ENCODE assay signal across 19 cellular contexts in genomic region chr22:39433476-39434242, GRCh38. TPM values are rescaled to one million over a fixed set of nuclear protein-coding genes. Genes with fewer than 3 reads are reported as not detected.
DNase-seq lines count a peak whose midpoint lies in the region; ATAC-seq and TF ChIP-seq lines count a peak whose summit lies in the region.
"Had no signal": no experiment of that assay in that cellular context is flagged by ENCODE, and none has a peak within 500 bp of the region (broad histone marks: within the 10 kb centered on the region; RNA-seq: fewer than 3 reads in every experiment).

No MANE protein-coding gene starts in this region.

- H3K36me3 ChIP-seq in RWPE2 (ENCODE audit: low read depth) (peaks cover 17% of the 10 kb centered on the region; the same call in 1 of the 2 replicates), gastrocnemius medialis (peaks cover 0 to 28% of the 10 kb centered on the region in 2 donors), OCI-LY7 (ENCODE audit: insufficient read depth, low read length) (peaks cover 38% of the 10 kb centered on the region), hepatocyte (replicated peaks; ENCODE audit: insufficient read depth, low read depth) (no peaks in the 10 kb centered on the region)

- CTCF ChIA-PET in OCI-LY7 (lab: Charles Lee; ENCODE audit: unreplicated experiment) = no interaction called here

- ATAC-seq in RWPE2 (ENCODE audit: low read depth) = no peak
- no peak for ATAC-seq in gastrocnemius medialis
- ATAC-seq in HG03196 (IDR thresholded peaks at IDR 0.05; ENCODE audit: unreplicated experiment) = no peak
- ATAC-seq: activated CD4-positive, CD25-positive, alpha-beta regulatory T cell treated with anti-CD3 and anti-CD28 coated beads, Interleukin-2, amount 50 U/mL, for 24 hours; activated CD8-positive, alpha-beta memory T cell treated with anti-CD3 and anti-CD28 coated beads, Interleukin-2, amount 10 ng/mL, durations not matched to agents 7 days and 5 days; natural killer cell treated with Interleukin-12 subunit alpha and Interleukin-12 subunit beta and Interleukin-15 and Interleukin-18, amount 100 ng/mL, for 72 hours had no signal

- H3K9me3 ChIP-seq in RWPE2 (ENCODE audit: severe bottlenecking) (no peaks in the 10 kb centered on the region), gastrocnemius medialis (no peaks in the 10 kb centered on the region), OCI-LY7 (ENCODE audit: low read length) (no peaks in the 10 kb centered on the region), hepatocyte (ENCODE audit: low read depth) (no peaks in the 10 kb centered on the region)
- H3K9me3 ChIP-seq: ascending aorta, SK-N-SH had no signal

- H3K4me3 ChIP-seq in RWPE2 (ENCODE audit: severe bottlenecking) (no peak overlapping the region), gastrocnemius medialis (no peak overlapping the region), OCI-LY7 (ENCODE audit: low read depth, low read length, poor library complexity, severe bottlenecking) (no peak overlapping the region), hepatocyte (no peak overlapping the region)
- H3K4me3 ChIP-seq: ascending aorta had no signal

- intact Hi-C loops in gastrocnemius medialis (cut with DNase I; ENCODE audit: low total_unique reads) = loop anchor here (5.0 kb wide), 2 partner anchors 36 to 69 kb away; partner anchors contain the start of genes MIEF1 and TAB1
- intact Hi-C loops in OCI-LY7 (cut with micrococcal nuclease; ENCODE audit: unreplicated experiment) = no loop called here

- TF ChIP-seq POLR2A in gastrocnemius medialis (IDR thresholded peaks at IDR 0.05) = no peak

- no peak for TF ChIP-seq CTCF in RWPE2 (IDR thresholded peaks at IDR 0.05; ENCODE audit: poor library complexity, severe bottlenecking)
- no peak for TF ChIP-seq CTCF in gastrocnemius medialis (IDR thresholded peaks at IDR 0.05 in 4 of 5, conservative IDR thresholded peaks at IDR 0.05 in 1 of 5)
- TF ChIP-seq CTCF in OCI-LY7 (conservative IDR thresholded peaks at IDR 0.05; ENCODE audit: low read length) = no peak
- no peak for TF ChIP-seq CTCF in hepatocyte (IDR thresholded peaks at IDR 0.05; ENCODE audit: poor library complexity)

- H3K9me2 ChIP-seq in OCI-LY7 (ENCODE audit: insufficient read depth, low read length) = no peaks in the 10 kb centered on the region
- no peaks in the 10 kb centered on the region for H3K9me2 ChIP-seq in hepatocyte (replicated peaks; ENCODE audit: insufficient read depth)
- H3K9me2 ChIP-seq: SK-N-SH had no signal

- H3K27ac ChIP-seq in RWPE2 (ENCODE audit: poor library complexity, severe bottlenecking) (no peak overlapping the region), gastrocnemius medialis (peak overlapping the region in 3 of 4 donors; percentile 50 to 90 (median 89)), OCI-LY7 (ENCODE audit: low read depth, low read length, poor library complexity, severe bottlenecking) (no peak overlapping the region), hepatocyte (no peak overlapping the region)

- in situ Hi-C loops in gastrocnemius medialis (cut with MboI; ENCODE audit: low sequenced_read_pairs in 4 of 4) = no loop called here

- 92% methylated on average over 30 of the region's 31 CpGs for WGBS in hepatocyte (ENCODE audit: low lambda C conversion rate, missing lambda C conversion rate)

- no TSS peak for BruUV-seq in OCI-LY7 (replicated peaks; lab: Mats Ljungman, UMichigan)

- POLR2A ChIA-PET in OCI-LY7 (lab: Charles Lee) = interaction anchor here (1.5 kb wide), 1 partner anchor 11 kb away, joined by 3 read pairs; no protein-coding TSS in a partner anchor

- H3K79me2 ChIP-seq in OCI-LY7 (ENCODE audit: insufficient read depth, low read depth, low read length) = no peaks in the 10 kb centered on the region
- H3K79me2 ChIP-seq in hepatocyte = no peaks in the 10 kb centered on the region

- no peak overlapping the region for H3K4me2 ChIP-seq in OCI-LY7 (ENCODE audit: low read length)
- H3K4me2 ChIP-seq in hepatocyte = no peak overlapping the region
- H3K4me2 ChIP-seq: SK-N-SH had no signal

- H3K4me1 ChIP-seq in RWPE2 (ENCODE audit: insufficient read depth, poor library complexity, severe bottlenecking) (no peaks in the 10 kb centered on the region), gastrocnemius medialis (peaks cover 37 to 53% of the 10 kb centered on the region in 2 donors), OCI-LY7 (ENCODE audit: insufficient read depth, low read length, poor library complexity, severe bottlenecking) (peaks cover 18% of the 10 kb centered on the region), hepatocyte (ENCODE audit: insufficient read depth) (peaks cover 8% of the 10 kb centered on the region)

- H3K27me3 ChIP-seq in RWPE2 (ENCODE audit: insufficient read depth, poor library complexity, severe bottlenecking) (no peaks in the 10 kb centered on the region), gastrocnemius medialis (peaks cover 0 to 3% (median 0%) of the 10 kb centered on the region in 3 donors), hepatocyte (no peaks in the 10 kb centered on the region)
- H3K27me3 ChIP-seq: ascending aorta had no signal

- H2AFZ ChIP-seq in OCI-LY7 (ENCODE audit: low read length) = no peak overlapping the region
- no peak overlapping the region for H2AFZ ChIP-seq in hepatocyte

- no peaks in the 10 kb centered on the region for H4K20me1 ChIP-seq in OCI-LY7 (ENCODE audit: insufficient read depth, low read length)
- H4K20me1 ChIP-seq in hepatocyte (ENCODE audit: insufficient read depth, poor library complexity, severe bottlenecking) = no peaks in the 10 kb centered on the region

- DNase-seq in RWPE2 (ENCODE audit: low spot score) (peak; percentile 38), anterior cingulate cortex (lab: John Stamatoyannopoulos, UW) (peak in 42 of 58 donors; percentile 21 to 84 (median 57)), medulla oblongata (ENCODE audit: extremely low spot score) (peak; percentile 77), gastrocnemius medialis (no peak), OCI-LY7 (ENCODE audit: low spot score) (no peak), hepatocyte (ENCODE audit: low spot score) (no peak)
- DNase-seq: activated CD8-positive, alpha-beta memory T cell treated with anti-CD3 and anti-CD28 coated beads, Interleukin-2, amount 10 ng/mL, durations not matched to agents 7 days and 5 days; activated effector memory CD4-positive, alpha-beta T cell treated with Interleukin-2 at 50 U/mL for 16 hours; mesenchymal stem cell; NCI-H1092; NCI-H2081; SK-N-SH; stimulated activated CD4-positive, alpha-beta T cell treated with anti-CD3 and anti-CD28 coated beads, Interleukin-15, amount 100 ng/mL, for 24 hours; T-helper 9 cell had no signal

RNA-seq across cellular contexts. Expression of gene MGAT3, which starts 23.2 kb away (rescaled TPM):
- 1 to 10 TPM in 1 of 4 donors, under 1 TPM in 3; 0.55 to 1.0 (median 0.59) TPM for total RNA-seq in gastrocnemius medialis
- total RNA-seq in OCI-LY7 (2014; rRNA removed; shearing (Covaris generic)) = 15.4 and 16.3 TPM in 2 replicates
- total RNA-seq in OCI-LY7 (2022) = 34.1 and 44.3 TPM in 2 replicates
- 20.0 and 22.3 TPM in 2 replicates for total RNA-seq in hepatocyte
- 5.5 and 7.0 TPM in 2 replicates for polyA plus RNA-seq in hepatocyte
- polyA plus RNA-seq: keratinocyte had no signal

RNA-seq across cellular contexts. Expression of gene TAB1, which starts 34.1 kb away (rescaled TPM):
- total RNA-seq in gastrocnemius medialis (10 to 100 TPM; 13.3 to 16.3 (median 14.8) TPM), OCI-LY7 (2022) (36.5 and 38.2 TPM in 2 replicates), hepatocyte (13.3 and 14.0 TPM in 2 replicates)
- 17.7 and 18.1 TPM in 2 replicates for total RNA-seq in OCI-LY7 (2014; rRNA removed; shearing (Covaris generic))
- polyA plus RNA-seq in hepatocyte = 8.6 and 10.7 TPM in 2 replicates

Comparison
In these comparisons a context has a peak if more than half of its experiments do, and no peak if none do; other contexts are left out.
1. DNase-seq: peak in RWPE2 (single experiment), anterior cingulate cortex (42 of 58) and medulla oblongata (single experiment); none in gastrocnemius medialis (0 of 2), OCI-LY7 (single experiment) and hepatocyte (single experiment).
2. H3K27ac ChIP-seq: peak in gastrocnemius medialis (3 of 4); none in RWPE2 (single experiment), OCI-LY7 (single experiment) and hepatocyte (single experiment).
3. RNA of gene MGAT3, which starts 23.2 kb away (total RNA-seq): 15.4 to 44.3 TPM in OCI-LY7 and 20.0 to 22.3 TPM in hepatocyte; 0.55 to 1.0 TPM in gastrocnemius medialis; every median in the first group is over 4 times any median in the second.